ENCODE assay signal across 7 cellular contexts in the genomic region with DNA sequence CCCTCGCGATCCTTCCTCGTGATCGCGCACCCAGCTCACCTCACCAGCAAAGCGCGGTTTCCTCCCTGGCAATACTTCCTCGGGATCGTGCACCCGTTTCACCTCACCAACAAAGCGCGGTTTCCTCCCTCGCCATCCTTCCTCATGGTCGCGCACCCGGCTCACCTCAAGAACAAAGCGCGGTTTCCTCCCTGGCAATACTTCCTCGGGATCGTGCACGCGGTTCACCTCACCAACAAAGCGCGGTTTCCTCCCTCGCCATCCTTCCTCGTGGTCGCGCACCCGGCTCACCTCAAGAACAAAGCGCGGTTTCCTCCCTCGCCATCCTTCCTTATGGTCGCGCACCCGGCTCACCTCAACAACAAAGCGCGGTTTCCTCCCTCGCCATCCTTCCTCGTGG.
DNase-seq lines count a peak whose midpoint lies in the region; ATAC-seq, FAIRE-seq and TF ChIP-seq lines count a peak whose summit lies in the region.
"Not testable (repeated sequence)": the region's sequence is repeated elsewhere in the genome, so short reads cannot be mapped to it uniquely, and the experiment has no call there.

No MANE protein-coding gene starts in this region.

- H3K9me3 ChIP-seq in kidney (ENCODE audit: control insufficient read depth in 1 of 2, low read length in 2 of 2); neuronal stem cell (replicated peaks in 1 of 2; ENCODE audit: control insufficient read depth in 2 of 2, insufficient read depth in 1 of 2, low read depth in 1 of 2, low read length in 2 of 2): not testable (repeated sequence)

- H3K14ac ChIP-seq in neuronal stem cell (ENCODE audit: low read length): peak overlapping the region; percentile 86

- not testable (repeated sequence) for H3K27me3 ChIP-seq in neuronal stem cell (ENCODE audit: control insufficient read depth in 3 of 3, insufficient read depth in 3 of 3, low read depth in 1 of 3, low read length in 3 of 3)

- not testable (repeated sequence) for H2BK120ac ChIP-seq in neuronal stem cell (ENCODE audit: low read depth, low read length)

- peak overlapping the region; percentile 50 for H4K8ac ChIP-seq in neuronal stem cell (ENCODE audit: low read depth, low read length)

- H3K18ac ChIP-seq in neuronal stem cell (ENCODE audit: low read length): not testable (repeated sequence)

- intact Hi-C loops in kidney (cut with DNase I): not testable (repeated sequence)

- not testable (repeated sequence) for H2BK15ac ChIP-seq in neuronal stem cell (ENCODE audit: low read length)

- not testable (repeated sequence) for H2AK5ac ChIP-seq in neuronal stem cell (ENCODE audit: low read depth, low read length)

- not testable (repeated sequence) for H3K79me1 ChIP-seq in neuronal stem cell (ENCODE audit: low read depth, low read length)

- not testable (repeated sequence) for TF ChIP-seq POLR2A in GM12891 (IDR thresholded peaks at IDR 0.05; ENCODE audit: low read depth, low read length)

- peaks cover 19% of the 10 kb centered on the region for H3K9me3 Mint-ChIP-seq in activated T-cell treated with anti-CD3 and anti-CD28 coated beads, Interleukin-2, amount 50 U/mL, for 4 hours
- H3K9me3 Mint-ChIP-seq in activated naive CD8-positive, alpha-beta T cell (ENCODE audit: low read depth): not testable (repeated sequence)

- not testable (repeated sequence) for ATAC-seq in activated T-cell treated with anti-CD3 and anti-CD28 coated beads, Interleukin-2, amount 50 U/mL, for 4 hours

- not testable (repeated sequence) for H3K4ac ChIP-seq in neuronal stem cell (ENCODE audit: low read length)

- not testable (repeated sequence) for H3K4me3 ChIP-seq in kidney (ENCODE audit: low read length in 2 of 2)
- H3K4me3 ChIP-seq in neuronal stem cell (ENCODE audit: low read length in 2 of 2): peak overlapping the region in 1 of 2 donors; percentile 63

- not testable (repeated sequence) for H3K27me3 Mint-ChIP-seq in activated T-cell treated with anti-CD3 and anti-CD28 coated beads, Interleukin-2, amount 50 U/mL, for 4 hours (ENCODE audit: low read depth); activated naive CD8-positive, alpha-beta T cell

- FAIRE-seq in GM12891 (lab: Jason Lieb, UNC): peak; percentile 40
- FAIRE-seq in kidney (lab: Jason Lieb, UNC); urothelium cell line (lab: Jason Lieb, UNC): not testable (repeated sequence)

- H3K36me3 ChIP-seq in kidney (ENCODE audit: control insufficient read depth in 1 of 2, insufficient read depth in 2 of 2, low read length in 2 of 2); neuronal stem cell (replicated peaks in 1 of 2; ENCODE audit: control insufficient read depth in 2 of 2, insufficient read depth in 2 of 2, low read length in 2 of 2): not testable (repeated sequence)

- H3K9ac ChIP-seq in kidney (ENCODE audit: low read length in 2 of 2); neuronal stem cell (ENCODE audit: low read depth, low read length, poor library complexity): not testable (repeated sequence)

- not testable (repeated sequence) for H3K36me3 Mint-ChIP-seq in activated T-cell treated with anti-CD3 and anti-CD28 coated beads, Interleukin-2, amount 50 U/mL, for 4 hours (ENCODE audit: insufficient read depth); activated naive CD8-positive, alpha-beta T cell

- H3K4me3 Mint-ChIP-seq in activated T-cell treated with anti-CD3 and anti-CD28 coated beads, Interleukin-2, amount 50 U/mL, for 4 hours: peak overlapping the region; percentile 71
- peak overlapping the region; percentile 42 for H3K4me3 Mint-ChIP-seq in activated naive CD8-positive, alpha-beta T cell

- H3K27ac ChIP-seq in kidney (ENCODE audit: low read depth in 2 of 2, low read length in 2 of 2); neuronal stem cell (replicated peaks; ENCODE audit: low read length): not testable (repeated sequence)

- not testable (repeated sequence) for H3K4me1 ChIP-seq in kidney (ENCODE audit: control insufficient read depth in 1 of 2, insufficient read depth in 1 of 2, low read depth in 1 of 2, low read length in 2 of 2); neuronal stem cell (ENCODE audit: control insufficient read depth in 2 of 2, insufficient read depth in 1 of 2, low read depth in 1 of 2, low read length in 2 of 2)

- no CpG with 5 or more reads among the region's 39 CpGs for WGBS in neuronal stem cell (ENCODE audit: extremely low coverage in 2 of 2, insufficient read length in 2 of 2, insufficient replicate concordance in 1 of 2), 2 donors

- H2AFZ ChIP-seq in neuronal stem cell (ENCODE audit: low read length): not testable (repeated sequence)

- not testable (repeated sequence) for H3K27ac Mint-ChIP-seq in activated naive CD8-positive, alpha-beta T cell

- H3K4me1 Mint-ChIP-seq in activated T-cell treated with anti-CD3 and anti-CD28 coated beads, Interleukin-2, amount 50 U/mL, for 4 hours (ENCODE audit: low read depth): peaks cover 15% of the 10 kb centered on the region
- H3K4me1 Mint-ChIP-seq in activated naive CD8-positive, alpha-beta T cell (ENCODE audit: low read depth): not testable (repeated sequence)

- H4K91ac ChIP-seq in neuronal stem cell (ENCODE audit: low read depth, low read length, poor library complexity): not testable (repeated sequence)

- H2BK12ac ChIP-seq in neuronal stem cell (ENCODE audit: low read length): not testable (repeated sequence)

- not testable (repeated sequence) for H3K4me2 ChIP-seq in neuronal stem cell (ENCODE audit: insufficient read depth, low read length, poor library complexity, severe bottlenecking)

- DNase-seq in GM12891 (ENCODE audit: insufficient read length, low spot score); activated T-cell treated with anti-CD3 and anti-CD28 coated beads, Interleukin-2, amount 50 U/mL, for 4 hours; neuronal stem cell (ENCODE audit: low spot score): not testable (repeated sequence)
- peak; percentile 5 for DNase-seq in activated CD4-positive, alpha-beta T cell treated with anti-CD3 and anti-CD28 coated beads for 48 hours
- DNase-seq in kidney (peak; percentile 49), urothelium cell line (ENCODE audit: low spot score) (peak; percentile 10)

- H2BK5ac ChIP-seq in neuronal stem cell (ENCODE audit: low read length): not testable (repeated sequence)

- H3K23ac ChIP-seq in neuronal stem cell (ENCODE audit: low read depth, low read length, poor library complexity): not testable (repeated sequence)

- not testable (repeated sequence) for TF ChIP-seq CTCF in kidney (IDR thresholded peaks at IDR 0.05; ENCODE audit: borderline replicate concordance, extremely low read depth, insufficient read depth)
